ENCODE assay signal across 8 cellular contexts in genomic region chr17:78356163-78356713, GRCh38. TPM values are rescaled to one million over a fixed set of nuclear protein-coding genes. Genes with fewer than 3 reads are reported as not detected.
DNase-seq lines count a peak whose midpoint lies in the region; ATAC-seq, FAIRE-seq and TF ChIP-seq lines count a peak whose summit lies in the region.

No MANE protein-coding gene starts in this region.

- H2AFZ ChIP-seq in astrocyte (ENCODE audit: low read depth, low read length): no peak overlapping the region

- peaks cover 50% of the 10 kb centered on the region for H3K4me1 Mint-ChIP-seq in T-helper 2 cell treated with Interferon-gamma antibody and Interleukin-4, amounts not matched to agents 5 μg/mL and 100 μg/mL, for 36 hours (ENCODE audit: low read depth)
- peaks cover 34% of the 10 kb centered on the region for H3K4me1 Mint-ChIP-seq in astrocyte (ENCODE audit: low read depth, unreplicated experiment)
- H3K4me1 Mint-ChIP-seq in Caco-2 (ENCODE audit: low read depth, unreplicated experiment): peaks cover 31% of the 10 kb centered on the region

- intact Hi-C loops in lower lobe of right lung (cut with DNase I) (no loop called here), Caco-2 (cut with micrococcal nuclease; ENCODE audit: unreplicated experiment) (no loop called here)

- H3K4me3 Mint-ChIP-seq in T-helper 2 cell treated with Interferon-gamma antibody and Interleukin-4, amounts not matched to agents 5 μg/mL and 100 μg/mL, for 36 hours: peak overlapping the region; percentile 83
- H3K4me3 Mint-ChIP-seq in astrocyte (ENCODE audit: unreplicated experiment) (peak overlapping the region; percentile 77), Caco-2 (ENCODE audit: unreplicated experiment) (no peak overlapping the region)

- H3K27me3 ChIP-seq in astrocyte (ENCODE audit: insufficient read depth, low read length): no peaks in the 10 kb centered on the region
- no peaks in the 10 kb centered on the region for H3K27me3 ChIP-seq in lower lobe of right lung (ENCODE audit: low read depth)
- no peaks in the 10 kb centered on the region for H3K27me3 ChIP-seq in Caco-2 (replicated peaks; ENCODE audit: control insufficient read depth, insufficient read depth, low read length)

- peak overlapping the region; percentile 30 for H3K9ac ChIP-seq in astrocyte (ENCODE audit: low read length)

- peaks cover 42% of the 10 kb centered on the region for H4K20me1 ChIP-seq in astrocyte (ENCODE audit: insufficient read depth, low read length)

- BruUV-seq in Caco-2 (replicated peaks; lab: Mats Ljungman, UMichigan): no TSS peak

- peaks cover 38% of the 10 kb centered on the region for H3K79me2 ChIP-seq in astrocyte (ENCODE audit: insufficient read depth, low read length)

- TF ChIP-seq CTCF in AG09319 (IDR thresholded peaks at IDR 0.05; ENCODE audit: low read depth, low read length) (no peak), astrocyte (IDR thresholded peaks at IDR 0.05; ENCODE audit: insufficient read depth, low read depth, low read length) (no peak), lower lobe of right lung (IDR thresholded peaks at IDR 0.05) (no peak), Caco-2 (IDR thresholded peaks at IDR 0.05; ENCODE audit: insufficient read depth in 1 of 2, low read depth in 1 of 2, low read length in 1 of 2, severe bottlenecking in 1 of 2, unreplicated experiment in 1 of 2) (no peak)

- no peaks in the 10 kb centered on the region for H3K9me3 Mint-ChIP-seq in T-helper 2 cell treated with Interferon-gamma antibody and Interleukin-4, amounts not matched to agents 5 μg/mL and 100 μg/mL, for 36 hours
- H3K9me3 Mint-ChIP-seq in astrocyte (ENCODE audit: unreplicated experiment): no peaks in the 10 kb centered on the region
- no peaks in the 10 kb centered on the region for H3K9me3 Mint-ChIP-seq in Caco-2 (ENCODE audit: unreplicated experiment)

- ATAC-seq in GM19372 (IDR thresholded peaks at IDR 0.05; ENCODE audit: low read depth, unreplicated experiment) (peak; percentile 50), HG03457 (IDR thresholded peaks at IDR 0.05; ENCODE audit: unreplicated experiment) (peak; percentile 33), lower lobe of right lung (no peak)

- DNase-seq in AG09319 (ENCODE audit: extremely low read depth, low read depth) (peak; percentile 65), astrocyte (ENCODE audit: low read depth) (peak; percentile 98), lower lobe of right lung (peak; percentile 75), Caco-2 (no peak)
- peak; percentile 94 for DNase-seq in T-helper 2 cell treated with Interferon-gamma antibody and Interleukin-4, amounts not matched to agents 5 μg/mL and 100 μg/mL, for 36 hours (ENCODE audit: low spot score)
- DNase-seq in stimulated activated CD8-positive, alpha-beta memory T cell treated with anti-CD3 and anti-CD28 coated beads, Interleukin-2, amount 100 ng/mL, for 1 hour (ENCODE audit: low read depth in 2 of 2): peak; percentile 71 to 76

- H3K27ac ChIP-seq in astrocyte (ENCODE audit: low read depth, low read length) (peak overlapping the region; percentile 38), lower lobe of right lung (peak overlapping the region; percentile 20)

- H3K4me3 ChIP-seq in astrocyte (ENCODE audit: insufficient read depth, low read depth, low read length) (no peak overlapping the region), lower lobe of right lung (peak overlapping the region; percentile 94), Caco-2 (ENCODE audit: low read depth, low read length) (no peak overlapping the region)

- H3K27me3 Mint-ChIP-seq in T-helper 2 cell treated with Interferon-gamma antibody and Interleukin-4, amounts not matched to agents 5 μg/mL and 100 μg/mL, for 36 hours (ENCODE audit: low read depth): no peaks in the 10 kb centered on the region
- H3K27me3 Mint-ChIP-seq in astrocyte (ENCODE audit: low read depth, unreplicated experiment) (no peaks in the 10 kb centered on the region), Caco-2 (ENCODE audit: insufficient read depth, unreplicated experiment) (no peaks in the 10 kb centered on the region)

- peak overlapping the region; percentile 96 for H3K27ac Mint-ChIP-seq in T-helper 2 cell treated with Interferon-gamma antibody and Interleukin-4, amounts not matched to agents 5 μg/mL and 100 μg/mL, for 36 hours
- H3K27ac Mint-ChIP-seq in astrocyte (ENCODE audit: unreplicated experiment) (peak overlapping the region; percentile 80), Caco-2 (ENCODE audit: unreplicated experiment) (no peak overlapping the region)

- POLR2A ChIA-PET in Caco-2 (lab: Charles Lee): no interaction called here

- CTCF ChIA-PET in Caco-2 (lab: Charles Lee): interaction anchor here (1.4 kb wide), 1 partner anchor 89 kb away, joined by 3 read pairs; no protein-coding TSS in a partner anchor

- H3K36me3 Mint-ChIP-seq in T-helper 2 cell treated with Interferon-gamma antibody and Interleukin-4, amounts not matched to agents 5 μg/mL and 100 μg/mL, for 36 hours (ENCODE audit: low read depth): peaks cover 29% of the 10 kb centered on the region
- H3K36me3 Mint-ChIP-seq in astrocyte (ENCODE audit: low read depth, unreplicated experiment): no peaks in the 10 kb centered on the region
- H3K36me3 Mint-ChIP-seq in Caco-2 (ENCODE audit: insufficient read depth, unreplicated experiment): peaks cover 48% of the 10 kb centered on the region

- no peak for FAIRE-seq in astrocyte (lab: Jason Lieb, UNC)

- no peaks in the 10 kb centered on the region for H3K9me3 ChIP-seq in astrocyte (ENCODE audit: insufficient read depth, low read depth, low read length)
- H3K9me3 ChIP-seq in lower lobe of right lung: no peaks in the 10 kb centered on the region
- no peaks in the 10 kb centered on the region for H3K9me3 ChIP-seq in Caco-2

- peaks cover 5% of the 10 kb centered on the region for H3K36me3 ChIP-seq in astrocyte (ENCODE audit: insufficient read depth, low read length)
- peaks cover 38% of the 10 kb centered on the region for H3K36me3 ChIP-seq in lower lobe of right lung
- H3K36me3 ChIP-seq in Caco-2 (ENCODE audit: control insufficient read depth, insufficient read depth, low read length): no peaks in the 10 kb centered on the region; the same call in 1 of the 2 replicates

- peaks cover 59% of the 10 kb centered on the region for H3K4me1 ChIP-seq in astrocyte (ENCODE audit: insufficient read depth, low read length)
- peaks cover 82% of the 10 kb centered on the region for H3K4me1 ChIP-seq in lower lobe of right lung
- H3K4me1 ChIP-seq in Caco-2: peaks cover 58% of the 10 kb centered on the region

- H3K4me2 ChIP-seq in astrocyte (ENCODE audit: low read length): peak overlapping the region; percentile 94

RNA-seq across cellular contexts. Expression of gene SOCS3, which starts 3.6 kb away (rescaled TPM):
- total RNA-seq in astrocyte (13.4 and 16.7 TPM in 2 replicates), lower lobe of right lung (69.5 TPM), Caco-2 (2022) (11.3 and 12.8 TPM in 2 replicates)

RNA-seq across cellular contexts. Expression of gene PGS1, which starts 22.2 kb away (rescaled TPM):
- 31.3 and 32.0 TPM in 2 replicates for total RNA-seq in astrocyte
- total RNA-seq in lower lobe of right lung: 90.9 TPM
- 54.1 and 55.2 TPM in 2 replicates for total RNA-seq in Caco-2 (2022)

Comparison
In these comparisons a context has a peak if more than half of its experiments do, and no peak if none do; other contexts are left out.
1. DNase-seq: peak in AG09319 (single experiment), T-helper 2 cell treated with Interferon-gamma antibody and Interleukin-4, amounts not matched to agents 5 μg/mL and 100 μg/mL, for 36 hours (single experiment), astrocyte (single experiment), lower lobe of right lung (single experiment) and stimulated activated CD8-positive, alpha-beta memory T cell treated with anti-CD3 and anti-CD28 coated beads, Interleukin-2, amount 100 ng/mL, for 1 hour (2 of 2); none in Caco-2 (0 of 2).
2. ATAC-seq: peak in GM19372 (single experiment) and HG03457 (single experiment); none in lower lobe of right lung (0 of 2).